In the genomic region with DNA sequence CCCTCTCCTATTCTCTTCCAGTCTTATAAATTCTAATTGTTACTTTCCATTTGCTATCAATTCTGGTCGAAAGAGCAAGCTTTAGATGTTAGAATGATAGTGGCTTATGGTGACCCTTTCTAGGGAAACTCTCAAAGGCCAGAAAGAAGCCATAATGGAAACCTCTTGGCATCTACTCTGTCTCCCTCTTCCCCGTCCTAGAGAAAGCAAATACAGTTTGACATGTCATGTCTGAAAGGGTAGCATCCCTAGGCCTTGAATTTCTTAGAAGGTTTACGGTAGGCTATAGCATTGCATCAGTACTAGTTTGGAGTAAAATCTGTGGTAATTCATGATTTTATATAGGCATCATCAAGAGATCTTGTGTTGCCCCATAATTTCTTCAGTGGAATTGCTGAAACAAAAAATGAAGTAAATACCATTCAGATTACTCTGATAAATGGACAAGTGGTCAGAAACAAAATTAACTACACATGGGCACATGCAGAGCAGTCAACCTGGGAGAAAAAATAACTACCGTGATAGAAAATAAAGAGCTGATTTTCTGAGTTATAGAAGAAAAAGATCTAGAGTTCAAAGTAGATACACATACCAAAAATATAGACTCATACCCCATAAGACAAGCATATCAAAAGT, we compare ENCODE assay signal across 18 cellular contexts.
"Had no signal": no experiment of that assay in that cellular context is flagged by ENCODE, and none has a peak within 500 bp of the region (broad histone marks: within the 10 kb centered on the region; RNA-seq: fewer than 3 reads in every experiment).

No MANE protein-coding gene starts in this region.

- H3K36me3 Mint-ChIP-seq: activated CD8-positive, alpha-beta memory T cell treated with anti-CD3 and anti-CD28 coated beads, Interleukin-2, amount 10 ng/mL, durations not matched to agents 7 days and 5 days; naive thymus-derived CD4-positive, alpha-beta T cell; stimulated activated effector memory CD8-positive, alpha-beta T cell treated with anti-CD3 and anti-CD28 coated beads, Interleukin-12 subunit alpha, Interleukin-12 subunit beta, amount 100 ng/mL, for 72 hours had no signal

- H3K4me3 ChIP-seq: colonic mucosa, pancreas, smooth muscle cell, stomach had no signal

- H3K4me3 Mint-ChIP-seq: activated B cell treated with CpG ODN at 0.5 μM for 24 hours; activated CD4-positive, alpha-beta memory T cell treated with anti-CD3 and anti-CD28 coated beads, Interleukin-2, amount 10 ng/mL, durations not matched to agents 7 days and 5 days; activated CD8-positive, alpha-beta memory T cell treated with anti-CD3 and anti-CD28 coated beads, Interleukin-2, amount 10 ng/mL, durations not matched to agents 7 days and 5 days; activated naive CD8-positive, alpha-beta T cell; naive thymus-derived CD4-positive, alpha-beta T cell; stimulated activated effector memory CD8-positive, alpha-beta T cell treated with anti-CD3 and anti-CD28 coated beads, Interleukin-12 subunit alpha, Interleukin-12 subunit beta, amount 100 ng/mL, for 72 hours had no signal

- H3K4me2 ChIP-seq: smooth muscle cell had no signal

- H3K27ac Mint-ChIP-seq: activated B cell treated with CpG ODN at 0.5 μM for 24 hours; activated CD4-positive, alpha-beta memory T cell treated with anti-CD3 and anti-CD28 coated beads, Interleukin-2, amount 10 ng/mL, durations not matched to agents 7 days and 5 days; activated CD8-positive, alpha-beta memory T cell treated with anti-CD3 and anti-CD28 coated beads, Interleukin-2, amount 10 ng/mL, durations not matched to agents 7 days and 5 days; activated naive CD8-positive, alpha-beta T cell; naive thymus-derived CD4-positive, alpha-beta T cell; stimulated activated effector memory CD8-positive, alpha-beta T cell treated with anti-CD3 and anti-CD28 coated beads, Interleukin-12 subunit alpha, Interleukin-12 subunit beta, amount 100 ng/mL, for 72 hours had no signal

- DNase-seq: activated B cell treated with CpG ODN at 0.5 μM for 24 hours; activated CD4-positive, alpha-beta memory T cell treated with anti-CD3 and anti-CD28 coated beads, Interleukin-2, amount 10 ng/mL, durations not matched to agents 7 days and 5 days; activated CD4-positive, alpha-beta T cell treated with anti-CD3 and anti-CD28 coated beads for 4 hours; activated CD8-positive, alpha-beta memory T cell treated with anti-CD3 and anti-CD28 coated beads, Interleukin-2, amount 10 ng/mL, durations not matched to agents 7 days and 5 days; anterior cingulate cortex; brain microvascular endothelial cell; central memory CD4-positive, alpha-beta T cell; colonic mucosa; left cardiac atrium; naive thymus-derived CD4-positive, alpha-beta T cell; pancreas; stimulated activated CD4-positive, alpha-beta T cell treated with anti-CD3 and anti-CD28 coated beads, Interleukin-4, amount 100 ng/mL, for 24 hours; stomach had no signal

- H3K27me3 ChIP-seq: brain microvascular endothelial cell, colonic mucosa had no signal

- ATAC-seq: activated CD8-positive, alpha-beta memory T cell treated with anti-CD3 and anti-CD28 coated beads, Interleukin-2, amount 10 ng/mL, durations not matched to agents 7 days and 5 days; left cardiac atrium; naive thymus-derived CD4-positive, alpha-beta T cell; pancreas; sciatic nerve; stimulated activated effector memory CD8-positive, alpha-beta T cell treated with anti-CD3 and anti-CD28 coated beads, Interleukin-12 subunit alpha, Interleukin-12 subunit beta, amount 100 ng/mL, for 72 hours had no signal

- H3K9me3 Mint-ChIP-seq: activated B cell treated with CpG ODN at 0.5 μM for 24 hours; activated CD4-positive, alpha-beta memory T cell treated with anti-CD3 and anti-CD28 coated beads, Interleukin-2, amount 10 ng/mL, durations not matched to agents 7 days and 5 days; stimulated activated effector memory CD8-positive, alpha-beta T cell treated with anti-CD3 and anti-CD28 coated beads, Interleukin-12 subunit alpha, Interleukin-12 subunit beta, amount 100 ng/mL, for 72 hours had no signal

- H3K27ac ChIP-seq: brain microvascular endothelial cell, colonic mucosa, neutrophil, pancreas, stomach had no signal

- H3K9me3 ChIP-seq: colonic mucosa, neutrophil, pancreas, stomach had no signal

- H3K36me3 ChIP-seq: brain microvascular endothelial cell, colonic mucosa, neutrophil, pancreas, stomach had no signal
